ENCODE assay signal across 16 cellular contexts in genomic region chr10:103549349-103549685, GRCh38. TPM values are rescaled to one million over a fixed set of nuclear protein-coding genes. Genes with fewer than 3 reads are reported as not detected.
"Had no signal": no experiment of that assay in that cellular context is flagged by ENCODE, and none has a peak within 500 bp of the region (broad histone marks: within the 10 kb centered on the region; RNA-seq: fewer than 3 reads in every experiment).

No MANE protein-coding gene starts in this region.

- H3K4me1 ChIP-seq: left lung had no signal

- H3K9me3 Mint-ChIP-seq: natural killer cell treated with Interleukin-12 subunit alpha and Interleukin-12 subunit beta and Interleukin-15 and Interleukin-18, amount 100 ng/mL, for 72 hours had no signal

- H3K36me3 ChIP-seq: cardiac muscle cell, esophagus muscularis mucosa, left lung, SJSA1 had no signal

- ATAC-seq: left lung; natural killer cell treated with Interleukin-12 subunit alpha and Interleukin-12 subunit beta and Interleukin-15 and Interleukin-18, amount 100 ng/mL, for 72 hours had no signal

- H3K4me3 Mint-ChIP-seq: natural killer cell treated with Interleukin-12 subunit alpha and Interleukin-12 subunit beta and Interleukin-15 and Interleukin-18, amount 100 ng/mL, for 72 hours had no signal

- H3K9me3 ChIP-seq: esophagus muscularis mucosa, left lung, SJSA1 had no signal

- H3K27ac ChIP-seq: cardiac muscle cell, esophagus muscularis mucosa, left lung, SJSA1 had no signal

- H3K36me3 Mint-ChIP-seq: natural killer cell treated with Interleukin-12 subunit alpha and Interleukin-12 subunit beta and Interleukin-15 and Interleukin-18, amount 100 ng/mL, for 72 hours had no signal

- H3K4me3 ChIP-seq: cardiac muscle cell, esophagus muscularis mucosa, left lung, SJSA1 had no signal

- DNase-seq: activated CD4-positive, alpha-beta T cell treated with anti-CD3 and anti-CD28 coated beads for 1 hour; activated CD4-positive, alpha-beta T cell treated with anti-CD3 and anti-CD28 coated beads, Interleukin-2, amount 50 U/mL, for 4 hours; activated naive CD4-positive, alpha-beta T cell treated with anti-CD3 and anti-CD28 coated beads, Interleukin-2, amount 50 U/mL, for 16 hours; activated T-cell treated with anti-CD3 and anti-CD28 coated beads for 4 hours; hippocampal formation; kidney; left lung; stimulated activated CD4-positive, alpha-beta T cell treated with anti-CD3 and anti-CD28 coated beads, Interleukin-15, amount 100 ng/mL, for 24 hours; stimulated activated CD4-positive, alpha-beta T cell treated with anti-CD3 and anti-CD28 coated beads, Interleukin-4, amount 100 ng/mL, for 1 hour; stimulated activated naive CD4-positive, alpha-beta T cell; trophoblast cell had no signal

- H3K27me3 ChIP-seq: cardiac muscle cell, esophagus muscularis mucosa had no signal

RNA-seq across cellular contexts. Expression of gene NEURL1, which starts 55.8 kb away (rescaled TPM):
- total RNA-seq: osteoblast, SJSA1 had no signal
